Comparison of ENCODE assay signal across 1 cellular context in the genomic region with DNA sequence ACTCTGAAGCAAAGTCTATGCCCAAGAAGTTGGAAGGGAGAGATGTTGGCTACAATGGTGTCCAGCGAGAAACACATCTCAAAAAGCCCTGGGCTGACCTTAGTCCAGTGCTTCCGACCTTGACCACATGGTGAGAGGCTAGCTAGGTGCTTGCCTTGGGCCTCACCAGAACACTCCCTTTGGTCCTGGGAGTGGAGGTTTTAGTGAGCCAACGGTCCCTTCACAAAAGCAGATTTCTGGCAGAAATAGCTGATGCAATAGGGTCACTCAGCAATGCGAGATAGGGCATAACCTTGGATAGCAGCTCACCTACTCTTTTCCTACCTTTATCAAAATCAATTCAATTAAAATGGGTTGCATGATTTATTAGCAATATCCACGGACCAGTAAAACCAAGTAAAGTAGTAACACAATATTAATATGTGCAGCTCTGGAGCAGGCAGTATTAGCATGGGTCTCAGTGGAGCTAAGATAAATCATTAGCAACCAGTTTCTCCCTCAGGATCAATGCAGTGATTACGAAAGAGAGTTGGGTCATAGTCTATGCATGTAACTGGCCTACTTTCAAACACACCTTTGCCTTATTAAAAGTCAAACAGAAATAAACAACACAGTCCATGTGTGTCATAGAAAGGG.
TF ChIP-seq lines count a peak whose summit lies in the region.

No MANE protein-coding gene starts in this region.

TF ChIP-seq in HepG2, 621 proteins besides CTCF, POLR2A, EP300 and RAD21 (continued from another document and continues in another):
- TF ChIP-seq HIVEP1 (CRISPR knock-in tag; IDR thresholded peaks at IDR 0.05) (no peak), ZNF205 (CRISPR knock-in tag; IDR thresholded peaks at IDR 0.05) (no peak), TBX3 (IDR thresholded peaks at IDR 0.05; ENCODE audit: borderline replicate concordance) (peak; percentile 36; the same call in 1 of the 2 replicates), RBFOX2 (IDR thresholded peaks at IDR 0.05; ENCODE audit: low read depth, low read length) (0 out of 2 replicates have a peak, but pooled peaks have one; percentile 17), MIER2 (CRISPR knock-in tag; IDR thresholded peaks at IDR 0.05) (peak; percentile 54; the same call in 1 of the 2 replicates), ZIK1 (CRISPR knock-in tag; IDR thresholded peaks at IDR 0.05; ENCODE audit: borderline replicate concordance, low read depth) (no peak), CREM (IDR thresholded peaks at IDR 0.05) (peak; percentile 67; the same call in 1 of the 2 replicates), CREM (CRISPR knock-in tag; IDR thresholded peaks at IDR 0.05) (no peak), ZSCAN29 (CRISPR knock-in tag; conservative IDR thresholded peaks at IDR 0.05) (0 out of 2 replicates have a peak, but pooled peaks have one; percentile 65), RBAK (CRISPR knock-in tag; IDR thresholded peaks at IDR 0.05) (0 out of 2 replicates have a peak, but pooled peaks have one; percentile 42), ZC3H13 (CRISPR knock-in tag; IDR thresholded peaks at IDR 0.05) (no peak), NBN (conservative IDR thresholded peaks at IDR 0.05) (no peak), NCOA2 (CRISPR knock-in tag; IDR thresholded peaks at IDR 0.05) (peak; percentile 63), LCORL (IDR thresholded peaks at IDR 0.05) (no peak), LCORL (CRISPR knock-in tag; IDR thresholded peaks at IDR 0.05) (peak; percentile 59; the same call in 1 of the 2 replicates), ZNF335 (CRISPR knock-in tag; IDR thresholded peaks at IDR 0.05) (no peak), TBP (CRISPR knock-in tag; IDR thresholded peaks at IDR 0.05) (no peak), ZSCAN12 (CRISPR knock-in tag; IDR thresholded peaks at IDR 0.05) (no peak), ZNF761 (CRISPR knock-in tag; conservative IDR thresholded peaks at IDR 0.05) (no peak), ZNF326 (CRISPR knock-in tag; IDR thresholded peaks at IDR 0.05; ENCODE audit: borderline replicate concordance) (no peak), ZNF337 (CRISPR knock-in tag; IDR thresholded peaks at IDR 0.05; ENCODE audit: borderline replicate concordance, low read depth) (no peak), HMG20B (CRISPR knock-in tag; conservative IDR thresholded peaks at IDR 0.05) (no peak), NFIC (IDR thresholded peaks at IDR 0.05; ENCODE audit: low read length) (peak; percentile 62), ZNF546 (CRISPR knock-in tag; conservative IDR thresholded peaks at IDR 0.05) (no peak), MXD4 (CRISPR knock-in tag; IDR thresholded peaks at IDR 0.05) (peak; percentile 76), YY1 (IDR thresholded peaks at IDR 0.05; ENCODE audit: insufficient read depth, insufficient replicate concordance, low read depth, low read length) (no peak), ZZZ3 (CRISPR knock-in tag; IDR thresholded peaks at IDR 0.05; ENCODE audit: borderline replicate concordance) (no peak), KLF16 (CRISPR knock-in tag; IDR thresholded peaks at IDR 0.05) (no peak), KDM6A (CRISPR knock-in tag; IDR thresholded peaks at IDR 0.05; ENCODE audit: low read depth) (peak; percentile 48; the same call in 1 of the 2 replicates), HDAC2 (CRISPR knock-in tag; IDR thresholded peaks at IDR 0.05) (peak; percentile 67; the same call in 1 of the 2 replicates), ZMYM3 (CRISPR knock-in tag; IDR thresholded peaks at IDR 0.05) (peak; percentile 62; the same call in 1 of the 2 replicates), ZNF547 (CRISPR knock-in tag; IDR thresholded peaks at IDR 0.05) (no peak), ZNF549 (CRISPR knock-in tag; IDR thresholded peaks at IDR 0.05) (no peak), ZNF33A (CRISPR knock-in tag; IDR thresholded peaks at IDR 0.05; ENCODE audit: borderline replicate concordance) (no peak)
- TF ChIP-seq, protein P1, sequence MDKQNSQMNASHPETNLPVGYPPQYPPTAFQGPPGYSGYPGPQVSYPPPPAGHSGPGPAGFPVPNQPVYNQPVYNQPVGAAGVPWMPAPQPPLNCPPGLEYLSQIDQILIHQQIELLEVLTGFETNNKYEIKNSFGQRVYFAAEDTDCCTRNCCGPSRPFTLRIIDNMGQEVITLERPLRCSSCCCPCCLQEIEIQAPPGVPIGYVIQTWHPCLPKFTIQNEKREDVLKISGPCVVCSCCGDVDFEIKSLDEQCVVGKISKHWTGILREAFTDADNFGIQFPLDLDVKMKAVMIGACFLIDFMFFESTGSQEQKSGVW (CRISPR knock-in tag; IDR thresholded peaks at IDR 0.05; ENCODE audit: borderline replicate concordance): no peak
- TF ChIP-seq, protein P2, sequence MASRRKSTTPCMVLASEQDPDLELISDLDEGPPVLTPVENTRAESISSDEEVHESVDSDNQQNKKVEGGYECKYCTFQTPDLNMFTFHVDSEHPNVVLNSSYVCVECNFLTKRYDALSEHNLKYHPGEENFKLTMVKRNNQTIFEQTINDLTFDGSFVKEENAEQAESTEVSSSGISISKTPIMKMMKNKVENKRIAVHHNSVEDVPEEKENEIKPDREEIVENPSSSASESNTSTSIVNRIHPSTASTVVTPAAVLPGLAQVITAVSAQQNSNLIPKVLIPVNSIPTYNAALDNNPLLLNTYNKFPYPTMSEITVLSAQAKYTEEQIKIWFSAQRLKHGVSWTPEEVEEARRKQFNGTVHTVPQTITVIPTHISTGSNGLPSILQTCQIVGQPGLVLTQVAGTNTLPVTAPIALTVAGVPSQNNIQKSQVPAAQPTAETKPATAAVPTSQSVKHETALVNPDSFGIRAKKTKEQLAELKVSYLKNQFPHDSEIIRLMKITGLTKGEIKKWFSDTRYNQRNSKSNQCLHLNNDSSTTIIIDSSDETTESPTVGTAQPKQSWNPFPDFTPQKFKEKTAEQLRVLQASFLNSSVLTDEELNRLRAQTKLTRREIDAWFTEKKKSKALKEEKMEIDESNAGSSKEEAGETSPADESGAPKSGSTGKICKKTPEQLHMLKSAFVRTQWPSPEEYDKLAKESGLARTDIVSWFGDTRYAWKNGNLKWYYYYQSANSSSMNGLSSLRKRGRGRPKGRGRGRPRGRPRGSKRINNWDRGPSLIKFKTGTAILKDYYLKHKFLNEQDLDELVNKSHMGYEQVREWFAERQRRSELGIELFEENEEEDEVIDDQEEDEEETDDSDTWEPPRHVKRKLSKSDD (CRISPR knock-in tag; IDR thresholded peaks at IDR 0.05; ENCODE audit: low read depth): 0 out of 2 replicates have a peak, but pooled peaks have one; percentile 18
- TF ChIP-seq, protein P3, sequence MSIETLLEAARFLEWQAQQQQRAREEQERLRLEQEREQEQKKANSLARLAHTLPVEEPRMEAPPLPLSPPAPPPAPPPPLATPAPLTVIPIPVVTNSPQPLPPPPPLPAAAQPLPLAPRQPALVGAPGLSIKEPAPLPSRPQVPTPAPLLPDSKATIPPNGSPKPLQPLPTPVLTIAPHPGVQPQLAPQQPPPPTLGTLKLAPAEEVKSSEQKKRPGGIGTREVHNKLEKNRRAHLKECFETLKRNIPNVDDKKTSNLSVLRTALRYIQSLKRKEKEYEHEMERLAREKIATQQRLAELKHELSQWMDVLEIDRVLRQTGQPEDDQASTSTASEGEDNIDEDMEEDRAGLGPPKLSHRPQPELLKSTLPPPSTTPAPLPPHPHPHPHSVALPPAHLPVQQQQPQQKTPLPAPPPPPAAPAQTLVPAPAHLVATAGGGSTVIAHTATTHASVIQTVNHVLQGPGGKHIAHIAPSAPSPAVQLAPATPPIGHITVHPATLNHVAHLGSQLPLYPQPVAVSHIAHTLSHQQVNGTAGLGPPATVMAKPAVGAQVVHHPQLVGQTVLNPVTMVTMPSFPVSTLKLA (IDR thresholded peaks at IDR 0.05): peak; percentile 52
- TF ChIP-seq, protein P4, sequence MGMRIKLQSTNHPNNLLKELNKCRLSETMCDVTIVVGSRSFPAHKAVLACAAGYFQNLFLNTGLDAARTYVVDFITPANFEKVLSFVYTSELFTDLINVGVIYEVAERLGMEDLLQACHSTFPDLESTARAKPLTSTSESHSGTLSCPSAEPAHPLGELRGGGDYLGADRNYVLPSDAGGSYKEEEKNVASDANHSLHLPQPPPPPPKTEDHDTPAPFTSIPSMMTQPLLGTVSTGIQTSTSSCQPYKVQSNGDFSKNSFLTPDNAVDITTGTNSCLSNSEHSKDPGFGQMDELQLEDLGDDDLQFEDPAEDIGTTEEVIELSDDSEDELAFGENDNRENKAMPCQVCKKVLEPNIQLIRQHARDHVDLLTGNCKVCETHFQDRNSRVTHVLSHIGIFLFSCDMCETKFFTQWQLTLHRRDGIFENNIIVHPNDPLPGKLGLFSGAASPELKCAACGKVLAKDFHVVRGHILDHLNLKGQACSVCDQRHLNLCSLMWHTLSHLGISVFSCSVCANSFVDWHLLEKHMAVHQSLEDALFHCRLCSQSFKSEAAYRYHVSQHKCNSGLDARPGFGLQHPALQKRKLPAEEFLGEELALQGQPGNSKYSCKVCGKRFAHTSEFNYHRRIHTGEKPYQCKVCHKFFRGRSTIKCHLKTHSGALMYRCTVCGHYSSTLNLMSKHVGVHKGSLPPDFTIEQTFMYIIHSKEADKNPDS (CRISPR knock-in tag; IDR thresholded peaks at IDR 0.05): no peak
- TF ChIP-seq, protein P5, sequence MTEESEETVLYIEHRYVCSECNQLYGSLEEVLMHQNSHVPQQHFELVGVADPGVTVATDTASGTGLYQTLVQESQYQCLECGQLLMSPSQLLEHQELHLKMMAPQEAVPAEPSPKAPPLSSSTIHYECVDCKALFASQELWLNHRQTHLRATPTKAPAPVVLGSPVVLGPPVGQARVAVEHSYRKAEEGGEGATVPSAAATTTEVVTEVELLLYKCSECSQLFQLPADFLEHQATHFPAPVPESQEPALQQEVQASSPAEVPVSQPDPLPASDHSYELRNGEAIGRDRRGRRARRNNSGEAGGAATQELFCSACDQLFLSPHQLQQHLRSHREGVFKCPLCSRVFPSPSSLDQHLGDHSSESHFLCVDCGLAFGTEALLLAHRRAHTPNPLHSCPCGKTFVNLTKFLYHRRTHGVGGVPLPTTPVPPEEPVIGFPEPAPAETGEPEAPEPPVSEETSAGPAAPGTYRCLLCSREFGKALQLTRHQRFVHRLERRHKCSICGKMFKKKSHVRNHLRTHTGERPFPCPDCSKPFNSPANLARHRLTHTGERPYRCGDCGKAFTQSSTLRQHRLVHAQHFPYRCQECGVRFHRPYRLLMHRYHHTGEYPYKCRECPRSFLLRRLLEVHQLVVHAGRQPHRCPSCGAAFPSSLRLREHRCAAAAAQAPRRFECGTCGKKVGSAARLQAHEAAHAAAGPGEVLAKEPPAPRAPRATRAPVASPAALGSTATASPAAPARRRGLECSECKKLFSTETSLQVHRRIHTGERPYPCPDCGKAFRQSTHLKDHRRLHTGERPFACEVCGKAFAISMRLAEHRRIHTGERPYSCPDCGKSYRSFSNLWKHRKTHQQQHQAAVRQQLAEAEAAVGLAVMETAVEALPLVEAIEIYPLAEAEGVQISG (CRISPR knock-in tag; IDR thresholded peaks at IDR 0.05): peak; percentile 68
- TF ChIP-seq, protein P6, sequence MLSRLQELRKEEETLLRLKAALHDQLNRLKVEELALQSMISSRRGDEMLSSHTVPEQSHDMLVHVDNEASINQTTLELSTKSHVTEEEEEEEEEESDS (CRISPR knock-in tag; IDR thresholded peaks at IDR 0.05; ENCODE audit: borderline replicate concordance): 0 out of 2 replicates have a peak, but pooled peaks have one; percentile 64
- TF ChIP-seq, protein P7, sequence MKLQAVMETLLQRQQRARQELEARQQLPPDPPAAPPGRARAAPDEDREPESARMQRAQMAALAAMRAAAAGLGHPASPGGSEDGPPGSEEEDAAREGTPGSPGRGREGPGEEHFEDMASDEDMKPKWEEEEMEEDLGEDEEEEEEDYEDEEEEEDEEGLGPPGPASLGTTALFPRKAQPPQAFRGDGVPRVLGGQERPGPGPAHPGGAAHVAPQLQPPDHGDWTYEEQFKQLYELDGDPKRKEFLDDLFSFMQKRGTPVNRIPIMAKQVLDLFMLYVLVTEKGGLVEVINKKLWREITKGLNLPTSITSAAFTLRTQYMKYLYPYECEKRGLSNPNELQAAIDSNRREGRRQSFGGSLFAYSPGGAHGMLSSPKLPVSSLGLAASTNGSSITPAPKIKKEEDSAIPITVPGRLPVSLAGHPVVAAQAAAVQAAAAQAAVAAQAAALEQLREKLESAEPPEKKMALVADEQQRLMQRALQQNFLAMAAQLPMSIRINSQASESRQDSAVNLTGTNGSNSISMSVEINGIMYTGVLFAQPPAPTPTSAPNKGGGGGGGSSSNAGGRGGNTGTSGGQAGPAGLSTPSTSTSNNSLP (IDR thresholded peaks at IDR 0.05; ENCODE audit: low read depth, low read length): peak; percentile 70
- TF ChIP-seq, protein P8, sequence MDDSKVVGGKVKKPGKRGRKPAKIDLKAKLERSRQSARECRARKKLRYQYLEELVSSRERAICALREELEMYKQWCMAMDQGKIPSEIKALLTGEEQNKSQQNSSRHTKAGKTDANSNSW (CRISPR knock-in tag; IDR thresholded peaks at IDR 0.05; ENCODE audit: borderline replicate concordance): no peak
- TF ChIP-seq, protein P9, sequence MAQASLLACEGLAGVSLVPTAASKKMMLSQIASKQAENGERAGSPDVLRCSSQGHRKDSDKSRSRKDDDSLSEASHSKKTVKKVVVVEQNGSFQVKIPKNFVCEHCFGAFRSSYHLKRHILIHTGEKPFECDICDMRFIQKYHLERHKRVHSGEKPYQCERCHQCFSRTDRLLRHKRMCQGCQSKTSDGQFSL (CRISPR knock-in tag; IDR thresholded peaks at IDR 0.05): no peak
- TF ChIP-seq, protein P10, sequence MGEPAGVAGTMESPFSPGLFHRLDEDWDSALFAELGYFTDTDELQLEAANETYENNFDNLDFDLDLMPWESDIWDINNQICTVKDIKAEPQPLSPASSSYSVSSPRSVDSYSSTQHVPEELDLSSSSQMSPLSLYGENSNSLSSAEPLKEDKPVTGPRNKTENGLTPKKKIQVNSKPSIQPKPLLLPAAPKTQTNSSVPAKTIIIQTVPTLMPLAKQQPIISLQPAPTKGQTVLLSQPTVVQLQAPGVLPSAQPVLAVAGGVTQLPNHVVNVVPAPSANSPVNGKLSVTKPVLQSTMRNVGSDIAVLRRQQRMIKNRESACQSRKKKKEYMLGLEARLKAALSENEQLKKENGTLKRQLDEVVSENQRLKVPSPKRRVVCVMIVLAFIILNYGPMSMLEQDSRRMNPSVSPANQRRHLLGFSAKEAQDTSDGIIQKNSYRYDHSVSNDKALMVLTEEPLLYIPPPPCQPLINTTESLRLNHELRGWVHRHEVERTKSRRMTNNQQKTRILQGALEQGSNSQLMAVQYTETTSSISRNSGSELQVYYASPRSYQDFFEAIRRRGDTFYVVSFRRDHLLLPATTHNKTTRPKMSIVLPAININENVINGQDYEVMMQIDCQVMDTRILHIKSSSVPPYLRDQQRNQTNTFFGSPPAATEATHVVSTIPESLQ (CRISPR knock-in tag; conservative IDR thresholded peaks at IDR 0.05): no peak
- TF ChIP-seq, protein P11, sequence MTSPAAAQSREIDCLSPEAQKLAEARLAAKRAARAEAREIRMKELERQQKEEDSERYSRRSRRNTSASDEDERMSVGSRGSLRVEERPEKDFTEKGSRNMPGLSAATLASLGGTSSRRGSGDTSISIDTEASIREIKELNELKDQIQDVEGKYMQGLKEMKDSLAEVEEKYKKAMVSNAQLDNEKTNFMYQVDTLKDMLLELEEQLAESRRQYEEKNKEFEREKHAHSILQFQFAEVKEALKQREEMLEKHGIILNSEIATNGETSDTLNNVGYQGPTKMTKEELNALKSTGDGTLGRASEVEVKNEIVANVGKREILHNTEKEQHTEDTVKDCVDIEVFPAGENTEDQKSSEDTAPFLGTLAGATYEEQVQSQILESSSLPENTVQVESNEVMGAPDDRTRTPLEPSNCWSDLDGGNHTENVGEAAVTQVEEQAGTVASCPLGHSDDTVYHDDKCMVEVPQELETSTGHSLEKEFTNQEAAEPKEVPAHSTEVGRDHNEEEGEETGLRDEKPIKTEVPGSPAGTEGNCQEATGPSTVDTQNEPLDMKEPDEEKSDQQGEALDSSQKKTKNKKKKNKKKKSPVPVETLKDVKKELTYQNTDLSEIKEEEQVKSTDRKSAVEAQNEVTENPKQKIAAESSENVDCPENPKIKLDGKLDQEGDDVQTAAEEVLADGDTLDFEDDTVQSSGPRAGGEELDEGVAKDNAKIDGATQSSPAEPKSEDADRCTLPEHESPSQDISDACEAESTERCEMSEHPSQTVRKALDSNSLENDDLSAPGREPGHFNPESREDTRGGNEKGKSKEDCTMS (CRISPR knock-in tag; conservative IDR thresholded peaks at IDR 0.05): no peak
